Comparison of ENCODE assay signal across 17 cellular contexts in the genomic region with DNA sequence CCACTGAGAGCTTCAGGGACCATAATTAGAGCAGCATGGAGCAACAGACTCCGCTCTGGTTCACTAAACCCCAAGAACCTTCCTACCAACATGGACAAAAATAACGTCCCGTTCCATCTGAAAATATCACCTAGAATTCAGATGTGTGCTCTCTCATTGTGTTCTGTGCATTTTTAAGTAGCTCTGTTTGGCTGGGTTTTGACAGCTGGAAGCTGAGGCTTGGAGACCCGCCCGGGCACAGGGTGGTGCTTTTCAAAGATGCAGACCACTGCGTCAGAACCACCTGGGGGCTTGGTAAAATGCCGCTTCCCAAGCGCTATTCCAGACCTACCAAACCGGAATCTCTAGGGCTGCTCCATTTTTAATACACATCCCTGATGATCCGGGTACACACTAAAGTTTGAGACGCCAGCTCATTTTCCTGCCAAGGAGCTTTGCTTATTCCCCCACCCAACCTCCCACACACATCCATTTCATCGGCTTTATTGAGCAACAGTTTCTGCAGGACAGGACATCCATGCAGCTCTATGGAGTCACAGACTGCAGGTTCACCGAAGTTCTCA.
A peak's percentile ranks its signal among the peaks of the same experiment; 100 is the strongest.
DNase-seq lines count a peak whose midpoint lies in the region; ATAC-seq and TF ChIP-seq lines count a peak whose summit lies in the region.
"Had no signal": no experiment of that assay in that cellular context is flagged by ENCODE, and none has a peak within 500 bp of the region (broad histone marks: within the 10 kb centered on the region; RNA-seq: fewer than 3 reads in every experiment).

No MANE protein-coding gene starts in this region.

- no TSS peak for BruUV-seq in mammary epithelial cell (replicated peaks; lab: Mats Ljungman, UMichigan)

- H3K9ac ChIP-seq in mammary epithelial cell (ENCODE audit: insufficient read depth, low read length) = no peak overlapping the region
- no peak overlapping the region for H3K9ac ChIP-seq in smooth muscle cell (ENCODE audit: low read depth)

- H3K27ac ChIP-seq in mammary epithelial cell (ENCODE audit: insufficient read depth, low read depth, low read length) = no peak overlapping the region
- H3K27ac ChIP-seq in left ventricle myocardium inferior (replicated peaks) = peak overlapping the region; percentile 39
- H3K27ac ChIP-seq in testis = peak overlapping the region; percentile 16 to 34
- H3K27ac ChIP-seq in smooth muscle cell (ENCODE audit: low read depth) = no peak overlapping the region
- H3K27ac ChIP-seq: 22Rv1 had no signal

- ATAC-seq in HG02852 (IDR thresholded peaks at IDR 0.05; ENCODE audit: unreplicated experiment) = no peak
- ATAC-seq: HCT116, sciatic nerve had no signal

- H3K36me3 ChIP-seq in mammary epithelial cell (ENCODE audit: insufficient read depth, low read length) (no peaks in the 10 kb centered on the region), left ventricle myocardium inferior (no peaks in the 10 kb centered on the region), testis (ENCODE audit: low read depth, missing control alignments) (no peaks in the 10 kb centered on the region), smooth muscle cell (ENCODE audit: low read depth) (no peaks in the 10 kb centered on the region)

- CTCF ChIA-PET in mammary epithelial cell (lab: Charles Lee; ENCODE audit: low non-redundant PET) = interaction anchor here (0.7 kb wide), 1 partner anchor 297 kb away, joined by 3 read pairs; no protein-coding TSS in a partner anchor

- H3K4me1 ChIP-seq in mammary epithelial cell (ENCODE audit: insufficient read depth, low read length) (no peaks in the 10 kb centered on the region), left ventricle myocardium inferior (peaks cover 11% of the 10 kb centered on the region), testis (peaks cover 18% of the 10 kb centered on the region), smooth muscle cell (ENCODE audit: low read depth) (peaks cover 3% of the 10 kb centered on the region)

- H3K27me3 ChIP-seq in mammary epithelial cell (ENCODE audit: insufficient read depth, low read length) (no peaks in the 10 kb centered on the region), left ventricle myocardium inferior (ENCODE audit: low read depth) (peaks cover 8% of the 10 kb centered on the region), testis (no peaks in the 10 kb centered on the region), smooth muscle cell (ENCODE audit: low read depth) (no peaks in the 10 kb centered on the region)

- intact Hi-C loops in mammary epithelial cell (cut with micrococcal nuclease) (no loop called here), left ventricle myocardium inferior (cut with micrococcal nuclease) (no loop called here), testis (cut with DNase I; ENCODE audit: low total_unique reads) (no loop called here)

- H4K20me1 ChIP-seq in mammary epithelial cell (ENCODE audit: insufficient read depth, low read length) = no peaks in the 10 kb centered on the region
- H4K20me1 ChIP-seq in smooth muscle cell (ENCODE audit: low read depth) = no peaks in the 10 kb centered on the region

- no peaks in the 10 kb centered on the region for H3F3A ChIP-seq in smooth muscle cell (ENCODE audit: low read depth)

- H3K4me2 ChIP-seq in mammary epithelial cell (ENCODE audit: insufficient read depth, low read depth, low read length) = no peak overlapping the region
- no peak overlapping the region for H3K4me2 ChIP-seq in smooth muscle cell

- no peak overlapping the region for H3K4me3 ChIP-seq in mammary epithelial cell (replicated peaks in 1 of 3; ENCODE audit: insufficient read depth in 1 of 3, low read depth in 2 of 3, low read length in 3 of 3)
- H3K4me3 ChIP-seq in left ventricle myocardium inferior = no peak overlapping the region
- H3K4me3 ChIP-seq in testis = no peak overlapping the region
- no peak overlapping the region for H3K4me3 ChIP-seq in smooth muscle cell

- in situ Hi-C loops in mammary epithelial cell (cut with MboI; ENCODE audit: low sequenced_read_pairs in 2 of 2) (no loop called here), KBM-7 (cut with MboI; ENCODE audit: low pct_unique_long_range_greater_than_20kb, low sequenced_read_pairs) (no loop called here)

- H2AFZ ChIP-seq in mammary epithelial cell (ENCODE audit: low read depth, low read length) = no peak overlapping the region
- no peak overlapping the region for H2AFZ ChIP-seq in smooth muscle cell (ENCODE audit: low read depth)

- H3K79me2 ChIP-seq in mammary epithelial cell (ENCODE audit: insufficient read depth, low read length) (no peaks in the 10 kb centered on the region), smooth muscle cell (ENCODE audit: low read depth) (no peaks in the 10 kb centered on the region)

- DNase-seq in DMS 273 (lab: John Stamatoyannopoulos, UW; ENCODE audit: unreplicated experiment) (peak; percentile 30), DMS 273 treated with DMSO at 0.1 percent for 48 hours (lab: John Stamatoyannopoulos, UW) (no peak), mammary epithelial cell (peak; percentile 16), left ventricle myocardium inferior (no peak), testis (no peak), smooth muscle cell (lab: John Stamatoyannopoulos, UW; ENCODE audit: unreplicated experiment) (no peak), KBM-7 (no peak)
- DNase-seq: activated CD4-positive, alpha-beta T cell treated with anti-CD3 and anti-CD28 coated beads, Interleukin-2, amount 50 U/mL, for 48 hours; activated naive CD8-positive, alpha-beta T cell treated with anti-CD3 and anti-CD28 coated beads, Interleukin-2, amount 10 ng/mL, durations not matched to agents 7 days and 5 days; activated T-cell treated with anti-CD3 and anti-CD28 coated beads, Interleukin-2, amount 50 U/mL, for 48 hours; MM.1S; NCI-H2029; stimulated activated CD4-positive, alpha-beta T cell treated with anti-CD3 and anti-CD28 coated beads, Interleukin-4, amount 100 ng/mL, for 1 hour had no signal

- no peak for TF ChIP-seq POLR2A in testis (IDR thresholded peaks at IDR 0.05)

- 11% methylated on average over 11 of the region's 13 CpGs for WGBS in mammary epithelial cell (ENCODE audit: low coverage, missing lambda C conversion rate)
- WGBS in testis, 2 donors = 80 to 88% methylated on average over 13 of the region's 13 CpGs
- WGBS in smooth muscle cell (ENCODE audit: low lambda C conversion rate) = 86% methylated on average over 13 of the region's 13 CpGs

- dilution Hi-C loops in mammary epithelial cell (cut with HindIII; ENCODE audit: low sequenced_read_pairs) = no loop called here

- no peak for TF ChIP-seq CTCF in mammary epithelial cell (conservative IDR thresholded peaks at IDR 0.05 in 1 of 2, IDR thresholded peaks at IDR 0.05 in 1 of 2; ENCODE audit: extremely low read depth in 1 of 2, insufficient read depth in 1 of 2, low read depth in 1 of 2, low read length in 2 of 2)
- no peak for TF ChIP-seq CTCF in left ventricle myocardium inferior (IDR thresholded peaks at IDR 0.05; ENCODE audit: borderline replicate concordance)
- no peak for TF ChIP-seq CTCF in testis (IDR thresholded peaks at IDR 0.05)
- TF ChIP-seq CTCF in smooth muscle cell (IDR thresholded peaks at IDR 0.05; ENCODE audit: borderline replicate concordance, insufficient read depth, poor library complexity, severe bottlenecking) = no peak

- H3K9me3 ChIP-seq in mammary epithelial cell (replicated peaks; ENCODE audit: insufficient read depth, low read length) (no peaks in the 10 kb centered on the region), left ventricle myocardium inferior (replicated peaks) (no peaks in the 10 kb centered on the region), testis (no peaks in the 10 kb centered on the region), smooth muscle cell (replicated peaks; ENCODE audit: low read depth) (no peaks in the 10 kb centered on the region)

Comparison
In these comparisons a context has a peak if more than half of its experiments do, and no peak if none do; other contexts are left out.
1. DNase-seq: peak in DMS 273 (single experiment) and mammary epithelial cell (single experiment); none in DMS 273 treated with DMSO at 0.1 percent for 48 hours (single experiment), left ventricle myocardium inferior (single experiment), testis (single experiment), smooth muscle cell (single experiment) and KBM-7 (single experiment).
2. H3K27ac ChIP-seq: peak in left ventricle myocardium inferior (single experiment) and testis (2 of 2); none in mammary epithelial cell (single experiment) and smooth muscle cell (single experiment).